In the genomic region with DNA sequence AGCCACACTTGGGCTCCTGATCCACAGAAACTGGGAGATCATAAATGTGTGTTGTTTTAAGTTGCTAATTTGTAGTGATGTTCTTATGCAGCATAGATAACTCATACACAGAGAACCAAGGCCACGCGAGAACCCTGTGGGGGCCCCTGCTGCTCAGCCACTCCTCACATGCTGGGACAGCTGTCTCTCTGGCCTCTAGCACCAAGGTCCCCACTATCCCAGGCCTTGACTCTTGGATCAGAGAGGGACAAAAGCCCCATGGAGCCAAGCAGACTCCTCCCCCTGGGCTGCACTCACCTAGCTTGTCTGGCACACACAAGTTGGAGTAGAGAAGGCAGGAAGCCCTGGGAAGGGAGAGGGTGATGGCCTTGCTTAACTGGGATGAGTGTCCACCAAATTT, we compare ENCODE assay signal across 15 cellular contexts. TPM values are rescaled to one million over a fixed set of nuclear protein-coding genes. Genes with fewer than 3 reads are reported as not detected.
"Had no signal": no experiment of that assay in that cellular context is flagged by ENCODE, and none has a peak within 500 bp of the region (broad histone marks: within the 10 kb centered on the region; RNA-seq: fewer than 3 reads in every experiment).

No MANE protein-coding gene starts in this region.

- H3K27ac Mint-ChIP-seq: activated CD8-positive, alpha-beta memory T cell treated with anti-CD3 and anti-CD28 coated beads, Interleukin-2, amount 10 ng/mL, durations not matched to agents 7 days and 5 days; activated naive CD4-positive, alpha-beta T cell treated with anti-CD3 and anti-CD28 coated beads, Interleukin-2, amount 10 ng/mL, durations not matched to agents 7 days and 5 days; brain; stimulated activated naive CD8-positive, alpha-beta T cell treated with anti-CD3 and anti-CD28 coated beads, Interleukin-15, amount 100 ng/mL, for 72 hours; T-helper 2 cell treated with Interferon-gamma antibody and Interleukin-4, amounts not matched to agents 5 μg/mL and 100 μg/mL, for 36 hours had no signal

- H3K36me3 ChIP-seq: left ventricle myocardium inferior, pancreas, thoracic aorta had no signal

- H3K36me3 Mint-ChIP-seq: activated CD8-positive, alpha-beta memory T cell treated with anti-CD3 and anti-CD28 coated beads, Interleukin-2, amount 10 ng/mL, durations not matched to agents 7 days and 5 days; activated naive CD4-positive, alpha-beta T cell treated with anti-CD3 and anti-CD28 coated beads, Interleukin-2, amount 10 ng/mL, durations not matched to agents 7 days and 5 days had no signal

- H3K27me3 ChIP-seq: pancreas had no signal

- H3K9me3 Mint-ChIP-seq: activated naive CD4-positive, alpha-beta T cell treated with anti-CD3 and anti-CD28 coated beads, Interleukin-2, amount 10 ng/mL, durations not matched to agents 7 days and 5 days; neural crest cell; stimulated activated naive CD8-positive, alpha-beta T cell treated with anti-CD3 and anti-CD28 coated beads, Interleukin-15, amount 100 ng/mL, for 72 hours; T-helper 2 cell treated with Interferon-gamma antibody and Interleukin-4, amounts not matched to agents 5 μg/mL and 100 μg/mL, for 36 hours had no signal

- DNase-seq: activated CD4-positive, alpha-beta T cell treated with anti-CD3 and anti-CD28 coated beads for 1 hour; activated CD4-positive, alpha-beta T cell treated with anti-CD3 and anti-CD28 coated beads, Interleukin-2, amount 50 U/mL, for 48 hours; activated CD8-positive, alpha-beta memory T cell treated with anti-CD3 and anti-CD28 coated beads, Interleukin-2, amount 10 ng/mL, durations not matched to agents 7 days and 5 days; amygdala; islet precursor cell; stimulated activated CD4-positive, alpha-beta T cell treated with anti-CD3 and anti-CD28 coated beads, Interleukin-4, amount 100 ng/mL, for 24 hours; SW 1271 had no signal

- H3K4me3 Mint-ChIP-seq: activated CD8-positive, alpha-beta memory T cell treated with anti-CD3 and anti-CD28 coated beads, Interleukin-2, amount 10 ng/mL, durations not matched to agents 7 days and 5 days; activated naive CD4-positive, alpha-beta T cell treated with anti-CD3 and anti-CD28 coated beads, Interleukin-2, amount 10 ng/mL, durations not matched to agents 7 days and 5 days; stimulated activated naive CD8-positive, alpha-beta T cell treated with anti-CD3 and anti-CD28 coated beads, Interleukin-15, amount 100 ng/mL, for 72 hours; T-helper 2 cell treated with Interferon-gamma antibody and Interleukin-4, amounts not matched to agents 5 μg/mL and 100 μg/mL, for 36 hours had no signal

- H3K27ac ChIP-seq: left ventricle myocardium inferior, pancreas, thoracic aorta had no signal

- H3K9me3 ChIP-seq: left ventricle myocardium inferior, pancreas, thoracic aorta had no signal

- H3K4me1 Mint-ChIP-seq: stimulated activated naive CD8-positive, alpha-beta T cell treated with anti-CD3 and anti-CD28 coated beads, Interleukin-15, amount 100 ng/mL, for 72 hours had no signal

- ATAC-seq: activated CD8-positive, alpha-beta memory T cell treated with anti-CD3 and anti-CD28 coated beads, Interleukin-2, amount 10 ng/mL, durations not matched to agents 7 days and 5 days; pancreas; stimulated activated naive CD8-positive, alpha-beta T cell treated with anti-CD3 and anti-CD28 coated beads, Interleukin-15, amount 100 ng/mL, for 72 hours had no signal

- H3K4me1 ChIP-seq: pancreas had no signal

- H3K4me3 ChIP-seq: left ventricle myocardium inferior, pancreas, thoracic aorta had no signal

RNA-seq across cellular contexts. Expression of gene PLD4, which starts 11.3 kb away (rescaled TPM):
- total RNA-seq: activated CD8-positive, alpha-beta memory T cell treated with anti-CD3 and anti-CD28 coated beads, Interleukin-2, amount 10 ng/mL, durations not matched to agents 7 days and 5 days had no signal

RNA-seq across cellular contexts. Expression of gene AHNAK2, which starts 42.2 kb away (rescaled TPM):
- total RNA-seq: activated CD8-positive, alpha-beta memory T cell treated with anti-CD3 and anti-CD28 coated beads, Interleukin-2, amount 10 ng/mL, durations not matched to agents 7 days and 5 days had no signal
